ENCODE assay signal across 8 cellular contexts in genomic region chr17:48011405-48012150, GRCh38. TPM values are rescaled to one million over a fixed set of nuclear protein-coding genes. Genes with fewer than 3 reads are reported as not detected.
DNase-seq lines count a peak whose midpoint lies in the region; ATAC-seq and TF ChIP-seq lines count a peak whose summit lies in the region.

No MANE protein-coding gene starts in this region.

- ATAC-seq in foreskin keratinocyte (peak; percentile 27), GM18861 (IDR thresholded peaks at IDR 0.05; ENCODE audit: unreplicated experiment) (no peak), HG03457 (IDR thresholded peaks at IDR 0.05; ENCODE audit: unreplicated experiment) (no peak)

- H3K4me1 ChIP-seq in HEK293 (ENCODE audit: control insufficient read depth, insufficient read depth, low read length) (peaks cover 7% of the 10 kb centered on the region), foreskin keratinocyte (peaks cover 3% of the 10 kb centered on the region)

- peak overlapping the region; percentile 40 for H3K4me3 ChIP-seq in BJ (ENCODE audit: low read depth, low read length)
- peak overlapping the region; percentile 27 for H3K4me3 ChIP-seq in HEK293 (ENCODE audit: low read depth, low read length)

- H3K27me3 ChIP-seq in BJ (ENCODE audit: control insufficient read depth, insufficient read depth, low read length) (no peaks in the 10 kb centered on the region; the same call in 1 of the 2 replicates), foreskin keratinocyte (peaks cover 18% of the 10 kb centered on the region)

- peak; percentile 74 for TF ChIP-seq CTCF in BJ (IDR thresholded peaks at IDR 0.05; ENCODE audit: insufficient read depth, low read depth, low read length)
- TF ChIP-seq CTCF in HEK293 (tag by site-specific recombination; IDR thresholded peaks at IDR 0.05) = peak; percentile 78
- TF ChIP-seq CTCF in foreskin keratinocyte (conservative IDR thresholded peaks at IDR 0.05) = peak; percentile 67

- H3K27ac ChIP-seq in HEK293 (ENCODE audit: extremely low read depth, low read depth, low read length) = no peak overlapping the region
- H3K27ac ChIP-seq in foreskin keratinocyte = no peak overlapping the region

- CTCF ChIA-PET in BJ (lab: Yijun Ruan, JAX) (interaction anchor here (1.1 to 14.2 kb wide), 10 partner anchors 8 to 171 kb away, joined by 3 to 575 read pairs (median 10); partner anchors contain the start of genes CDK5RAP3, PNPO, PRR15L and SCRN2), HEK293 (lab: Yijun Ruan, JAX) (interaction anchor here (0.6 to 15.5 kb wide), 27 partner anchors 8 to 1040 kb away, joined by 3 to 386 read pairs (median 4); partner anchors contain the start of genes CBX1, CDK5RAP3, NFE2L1 and PNPO)

- no peaks in the 10 kb centered on the region for H3K9me3 ChIP-seq in HEK293 (ENCODE audit: control insufficient read depth, insufficient read depth, low read depth, low read length)

- H3K36me3 ChIP-seq in BJ (ENCODE audit: control insufficient read depth, insufficient read depth, low read length) (no peaks in the 10 kb centered on the region), HEK293 (ENCODE audit: control insufficient read depth in 2 of 2, insufficient read depth in 1 of 2, low read length in 2 of 2) (no peaks in the 10 kb centered on the region)

- POLR2A ChIA-PET in BJ (lab: Charles Lee) = interaction anchor here (0.6 kb wide), 1 partner anchor 37 kb away, joined by 3 read pairs; no protein-coding TSS in a partner anchor
- POLR2A ChIA-PET in HEK293 (lab: Yijun Ruan, JAX) = interaction anchor here (0.6 to 2.5 kb wide), 10 partner anchors 11 to 180 kb away, joined by 3 to 12 read pairs (median 3); partner anchors contain the start of genes CDK5RAP3, LRRC46, MRPL10 and PNPO

- DNase-seq in BJ (ENCODE audit: low read depth) = no peak
- peak; percentile 88 for DNase-seq in NCI-H82 (lab: John Stamatoyannopoulos, UW)
- peak; percentile 29 for DNase-seq in activated CD8-positive, alpha-beta memory T cell treated with anti-CD3 and anti-CD28 coated beads, Interleukin-2, amount 50 U/mL, for 4 hours
- DNase-seq in foreskin keratinocyte = peak in 1 of 2 donors; percentile 26
- DNase-seq in renal cortical epithelial cell (ENCODE audit: low read depth) = peak; percentile 34

TF ChIP-seq in HEK293, 187 proteins besides CTCF, POLR2A, EP300 and RAD21 (continues in another document):
- 0 out of 2 replicates have a peak, but pooled peaks have one; percentile 8 for TF ChIP-seq GLIS1 (tag by site-specific recombination; IDR thresholded peaks at IDR 0.05)
- no peak for TF ChIP-seq ZNF837 (tag by site-specific recombination; IDR thresholded peaks at IDR 0.05)
- peak; percentile 66 for TF ChIP-seq ZBTB17 (tag by site-specific recombination; IDR thresholded peaks at IDR 0.05)
- peak; percentile 25; the same call in 1 of the 2 replicates for TF ChIP-seq ZNF777 (tag by site-specific recombination; IDR thresholded peaks at IDR 0.05; ENCODE audit: borderline replicate concordance)
- TF ChIP-seq ELK4 (IDR thresholded peaks at IDR 0.05; ENCODE audit: borderline replicate concordance, low read depth, low read length) = no peak
- TF ChIP-seq KLF9 (tag by site-specific recombination; IDR thresholded peaks at IDR 0.05; ENCODE audit: low read depth) = peak; percentile 9; the same call in 1 of the 2 replicates
- TF ChIP-seq, protein P1, sequence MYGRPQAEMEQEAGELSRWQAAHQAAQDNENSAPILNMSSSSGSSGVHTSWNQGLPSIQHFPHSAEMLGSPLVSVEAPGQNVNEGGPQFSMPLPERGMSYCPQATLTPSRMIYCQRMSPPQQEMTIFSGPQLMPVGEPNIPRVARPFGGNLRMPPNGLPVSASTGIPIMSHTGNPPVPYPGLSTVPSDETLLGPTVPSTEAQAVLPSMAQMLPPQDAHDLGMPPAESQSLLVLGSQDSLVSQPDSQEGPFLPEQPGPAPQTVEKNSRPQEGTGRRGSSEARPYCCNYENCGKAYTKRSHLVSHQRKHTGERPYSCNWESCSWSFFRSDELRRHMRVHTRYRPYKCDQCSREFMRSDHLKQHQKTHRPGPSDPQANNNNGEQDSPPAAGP (tag by site-specific recombination; IDR thresholded peaks at IDR 0.05) = peak; percentile 25; the same call in 1 of the 2 replicates
- TF ChIP-seq ZNF24 (tag by site-specific recombination; IDR thresholded peaks at IDR 0.05) = 0 out of 2 replicates have a peak, but pooled peaks have one; percentile 44
- TF ChIP-seq PATZ1 (tag by site-specific recombination; IDR thresholded peaks at IDR 0.05) = peak; percentile 52; the same call in 1 of the 2 replicates
- TF ChIP-seq KLF1 (tag by site-specific recombination; IDR thresholded peaks at IDR 0.05) = no peak
- TF ChIP-seq ZNF341 (tag by site-specific recombination; IDR thresholded peaks at IDR 0.05; ENCODE audit: low read depth) = peak; percentile 46; the same call in 1 of the 2 replicates
- TF ChIP-seq, protein P2, sequence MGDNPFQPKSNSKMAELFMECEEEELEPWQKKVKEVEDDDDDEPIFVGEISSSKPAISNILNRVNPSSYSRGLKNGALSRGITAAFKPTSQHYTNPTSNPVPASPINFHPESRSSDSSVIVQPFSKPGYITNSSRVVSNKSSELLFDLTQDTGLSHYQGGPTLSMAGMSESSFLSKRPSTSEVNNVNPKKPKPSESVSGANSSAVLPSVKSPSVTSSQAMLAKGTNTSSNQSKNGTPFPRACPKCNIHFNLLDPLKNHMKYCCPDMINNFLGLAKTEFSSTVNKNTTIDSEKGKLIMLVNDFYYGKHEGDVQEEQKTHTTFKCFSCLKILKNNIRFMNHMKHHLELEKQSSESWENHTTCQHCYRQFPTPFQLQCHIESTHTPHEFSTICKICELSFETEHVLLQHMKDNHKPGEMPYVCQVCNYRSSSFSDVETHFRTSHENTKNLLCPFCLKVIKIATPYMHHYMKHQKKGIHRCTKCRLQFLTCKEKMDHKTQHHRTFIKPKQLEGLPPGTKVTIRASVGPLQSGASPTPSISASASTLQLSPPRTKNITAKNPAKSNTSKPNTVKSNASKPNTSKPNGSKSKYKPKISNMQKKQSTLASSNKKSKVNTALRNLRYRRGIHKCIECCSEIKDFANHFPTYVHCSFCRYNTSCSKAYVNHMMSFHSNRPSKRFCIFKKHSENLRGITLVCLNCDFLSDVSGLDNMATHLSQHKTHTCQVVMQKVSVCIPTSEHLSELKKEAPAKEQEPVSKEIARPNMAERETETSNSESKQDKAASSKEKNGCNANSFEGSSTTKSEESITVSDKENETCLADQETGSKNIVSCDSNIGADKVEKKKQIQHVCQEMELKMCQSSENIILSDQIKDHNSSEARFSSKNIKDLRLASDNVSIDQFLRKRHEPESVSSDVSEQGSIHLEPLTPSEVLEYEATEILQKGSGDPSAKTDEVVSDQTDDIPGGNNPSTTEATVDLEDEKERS (tag by site-specific recombination; IDR thresholded peaks at IDR 0.05) = no peak
- no peak for TF ChIP-seq ZNF658 (tag by site-specific recombination; IDR thresholded peaks at IDR 0.05)
- no peak for TF ChIP-seq ZNF585B (tag by site-specific recombination; IDR thresholded peaks at IDR 0.05)

RNA-seq across cellular contexts. Expression of gene COPZ2, which starts 26.0 kb away (rescaled TPM):
- 132 and 181 TPM in 2 replicates for polyA plus RNA-seq in BJ (2011; rRNA removed)
- 103 and 118 TPM in 2 replicates for polyA minus RNA-seq in BJ (2011; rRNA and poly(A)+ RNA removed)
- 16.8 and 18.0 TPM in 2 replicates for total RNA-seq in foreskin keratinocyte
- 18.3 and 23.3 TPM in 2 replicates for polyA plus RNA-seq in foreskin keratinocyte
- 6.8 and 8.0 TPM in 2 replicates for total RNA-seq in renal cortical epithelial cell

RNA-seq across cellular contexts. Expression of gene NFE2L1, which starts 36.6 kb away (rescaled TPM):
- polyA plus RNA-seq in BJ (2011; rRNA removed) (255 and 281 TPM in 2 replicates), foreskin keratinocyte (58.7 and 62.8 TPM in 2 replicates)
- 169 and 279 TPM in 2 replicates for polyA minus RNA-seq in BJ (2011; rRNA and poly(A)+ RNA removed)
- total RNA-seq in foreskin keratinocyte (106 and 116 TPM in 2 replicates), renal cortical epithelial cell (75.0 and 267 TPM in 2 replicates)

RNA-seq across cellular contexts. Expression of gene CDK5RAP3, which starts 40.7 kb away (rescaled TPM):
- polyA plus RNA-seq in BJ (2011; rRNA removed) = 76.6 and 98.1 TPM in 2 replicates
- 38.6 and 66.7 TPM in 2 replicates for polyA minus RNA-seq in BJ (2011; rRNA and poly(A)+ RNA removed)
- 75.7 and 83.6 TPM in 2 replicates for total RNA-seq in foreskin keratinocyte
- 77.6 and 80.9 TPM in 2 replicates for polyA plus RNA-seq in foreskin keratinocyte
- 50.7 and 66.2 TPM in 2 replicates for total RNA-seq in renal cortical epithelial cell

RNA-seq across cellular contexts. Expression of gene PRR15L, which starts 53.9 kb away (rescaled TPM):
- not detected in 2 replicates for polyA plus RNA-seq in BJ (2011; rRNA removed)
- polyA minus RNA-seq in BJ (2011; rRNA and poly(A)+ RNA removed) = not detected in 2 replicates
- total RNA-seq in foreskin keratinocyte = not detected in 2 replicates
- not detected in 2 replicates for polyA plus RNA-seq in foreskin keratinocyte
- total RNA-seq in renal cortical epithelial cell = 0.85 and 6.9 TPM in 2 replicates
